3 cellular contexts compared by ENCODE assay signal in genomic region chr20:36010745-36011326, GRCh38.
A peak's percentile ranks its signal among the peaks of the same experiment; 100 is the strongest.
TF ChIP-seq lines count a peak whose summit lies in the region.

No MANE protein-coding gene starts in this region.

TF ChIP-seq in HepG2, 621 proteins besides CTCF, POLR2A, EP300 and RAD21:
- TF ChIP-seq ZNF780A (CRISPR knock-in tag; IDR thresholded peaks at IDR 0.05) (no peak), NFE2L2 (IDR thresholded peaks at IDR 0.05; ENCODE audit: low read length) (0 out of 2 replicates have a peak, but pooled peaks have one; percentile 2)

TF ChIP-seq in WTC11, 78 proteins besides CTCF, POLR2A, EP300 and RAD21:
- TF ChIP-seq JUN (CRISPR knock-in tag; IDR thresholded peaks at IDR 0.05) (no peak), ZNF671 (CRISPR knock-in tag; IDR thresholded peaks at IDR 0.05) (no peak), FOXK1 (CRISPR knock-in tag; IDR thresholded peaks at IDR 0.05) (no peak), STAT6 (CRISPR knock-in tag; conservative IDR thresholded peaks at IDR 0.05; ENCODE audit: low read depth) (no peak), ZNF219 (CRISPR knock-in tag; IDR thresholded peaks at IDR 0.05; ENCODE audit: borderline replicate concordance) (no peak), ZNF121 (CRISPR knock-in tag; IDR thresholded peaks at IDR 0.05) (no peak), ZNF416 (CRISPR knock-in tag; IDR thresholded peaks at IDR 0.05) (no peak), IRF2 (CRISPR knock-in tag; IDR thresholded peaks at IDR 0.05; ENCODE audit: borderline replicate concordance, low read depth) (no peak), ZNF232 (CRISPR knock-in tag; IDR thresholded peaks at IDR 0.05) (no peak), EMX1 (CRISPR knock-in tag; IDR thresholded peaks at IDR 0.05) (no peak)

TF ChIP-seq in neural cell, 6 proteins besides CTCF, POLR2A, EP300 and RAD21:
- no peak for TF ChIP-seq EZH2 (IDR thresholded peaks at IDR 0.05; ENCODE audit: borderline replicate concordance, insufficient read depth, low read length, poor library complexity, severe bottlenecking)
- peak; percentile 21 for TF ChIP-seq REST (IDR thresholded peaks at IDR 0.05; ENCODE audit: borderline replicate concordance)
- no peak for TF ChIP-seq MXI1 (conservative IDR thresholded peaks at IDR 0.05; ENCODE audit: poor library complexity, severe bottlenecking)
